In genomic region chr2:64359176-64359891, GRCh38 we compare ENCODE assay signal across 9 cellular contexts.
DNase-seq lines count a peak whose midpoint lies in the region; ATAC-seq, FAIRE-seq and TF ChIP-seq lines count a peak whose summit lies in the region.
"Had no signal": no experiment of that assay in that cellular context is flagged by ENCODE, and none has a peak within 500 bp of the region (broad histone marks: within the 10 kb centered on the region; RNA-seq: fewer than 3 reads in every experiment).

No MANE protein-coding gene starts in this region.

- no peaks in the 10 kb centered on the region for H3K4me1 Mint-ChIP-seq in natural killer cell

- no peaks in the 10 kb centered on the region for H3K9me3 Mint-ChIP-seq in natural killer cell

- H3K4me3 Mint-ChIP-seq in natural killer cell: no peak overlapping the region

- H3K27me3 Mint-ChIP-seq in natural killer cell (ENCODE audit: low read depth in 2 of 2): peaks cover 28 to 59% of the 10 kb centered on the region in 2 donors

- H3K36me3 Mint-ChIP-seq in natural killer cell: no peaks in the 10 kb centered on the region

- peak; percentile 17 for FAIRE-seq in GM12892 (lab: Jason Lieb, UNC)

- ATAC-seq in natural killer cell: no peak

- H3K4me3 ChIP-seq in Peyer's patch (no peak overlapping the region), mesodermal cell (ENCODE audit: extremely low read depth, insufficient read depth, low read length, poor library complexity, severe bottlenecking) (no peak overlapping the region)

- TF ChIP-seq CTCF in Peyer's patch (IDR thresholded peaks at IDR 0.05): no peak
- TF ChIP-seq CTCF in natural killer cell (IDR thresholded peaks at IDR 0.05): no peak

- 60 to 73% methylated on average over 4 of the region's 4 CpGs for WGBS in mesodermal cell (ENCODE audit: insufficient coverage in 2 of 2), 2 experiments

- no peak for DNase-seq in GM12892 (ENCODE audit: insufficient read length)
- DNase-seq in HCEC 1CT: peak; percentile 36
- DNase-seq in Peyer's patch: no peak
- no peak for DNase-seq in stimulated activated naive CD4-positive, alpha-beta T cell (lab: John Stamatoyannopoulos, UW)
- no peak for DNase-seq in mesenteric fat pad (ENCODE audit: low spot score)
- DNase-seq in natural killer cell: no peak
- no peak for DNase-seq in NCI-H1105 (lab: John Stamatoyannopoulos, UW)

- TF ChIP-seq POLR2A in GM12892 (IDR thresholded peaks at IDR 0.05; ENCODE audit: low read depth, low read length) (no peak), Peyer's patch (IDR thresholded peaks at IDR 0.05) (no peak)

- peaks cover 0 to 11% (median 3%) of the 10 kb centered on the region in 4 donors for H3K4me1 ChIP-seq in Peyer's patch
- peaks cover 25% of the 10 kb centered on the region for H3K4me1 ChIP-seq in mesodermal cell (ENCODE audit: control insufficient read depth, insufficient read depth, low read length, poor library complexity, severe bottlenecking)

- H3K27me3 ChIP-seq in Peyer's patch: no peaks in the 10 kb centered on the region

- intact Hi-C loops in natural killer cell (cut with micrococcal nuclease): no loop called here

- H3K27ac Mint-ChIP-seq in natural killer cell: no peak overlapping the region

- H3K36me3 ChIP-seq in Peyer's patch: no peaks in the 10 kb centered on the region
- no peaks in the 10 kb centered on the region for H3K36me3 ChIP-seq in mesodermal cell (ENCODE audit: control insufficient read depth, insufficient read depth, low read length)

- H3K27ac ChIP-seq in Peyer's patch (peak overlapping the region in 3 of 4 donors; percentile 51 to 76 (median 68)), mesodermal cell (ENCODE audit: low read depth, low read length, severe bottlenecking) (peak overlapping the region; percentile 60)
- H3K27ac ChIP-seq: HL-60 had no signal

- no peaks in the 10 kb centered on the region for H3K9me3 ChIP-seq in Peyer's patch
- no peaks in the 10 kb centered on the region for H3K9me3 ChIP-seq in mesodermal cell (ENCODE audit: control insufficient read depth, low read length)
